18 cellular contexts compared by ENCODE assay signal in genomic region chr21:43970551-43970950, GRCh38.
"Had no signal": no experiment of that assay in that cellular context is flagged by ENCODE, and none has a peak within 500 bp of the region (broad histone marks: within the 10 kb centered on the region; RNA-seq: fewer than 3 reads in every experiment).

No MANE protein-coding gene starts in this region.

- H3K27me3 ChIP-seq: hepatocyte, neutrophil, right atrium auricular region, sigmoid colon, testis, tibial artery had no signal

- H3K4me3 ChIP-seq: hepatocyte, mucosa of descending colon, right atrium auricular region, sigmoid colon, testis, tibial artery had no signal

- H3K9ac ChIP-seq: parathyroid adenoma had no signal

- H3K4me1 ChIP-seq: parathyroid adenoma, right atrium auricular region, tibial artery had no signal

- H3K27ac ChIP-seq: hepatocyte, neutrophil, parathyroid adenoma, right atrium auricular region, sigmoid colon, testis, tibial artery had no signal

- H3K9me3 ChIP-seq: mucosa of descending colon, neutrophil, right atrium auricular region, sigmoid colon, testis, tibial artery had no signal

- DNase-seq: cortex of kidney; effector memory CD8-positive, alpha-beta T cell; kidney; mesenchymal stem cell; naive B cell; sigmoid colon; stimulated activated CD4-positive, alpha-beta T cell treated with anti-CD3 and anti-CD28 coated beads, Interleukin-2, amount 100 ng/mL, for 24 hours; stimulated activated CD4-positive, alpha-beta T cell treated with anti-CD3 and anti-CD28 coated beads, Interleukin-4, amount 100 ng/mL, for 24 hours; stimulated activated naive CD8-positive, alpha-beta T cell treated with anti-CD3 and anti-CD28 coated beads, Interleukin-15, Interleukin-2, amounts not matched to agents 100 U/mL and 50 U/mL, for 24 hours; tibial artery had no signal

- ATAC-seq: effector memory CD8-positive, alpha-beta T cell; mucosa of descending colon; natural killer cell treated with Interleukin-12 subunit alpha and Interleukin-12 subunit beta and Interleukin-15 and Interleukin-18, amount 100 ng/mL, for 72 hours; stimulated activated effector memory CD8-positive, alpha-beta T cell treated with anti-CD3 and anti-CD28 coated beads, Interleukin-12 subunit alpha, Interleukin-12 subunit beta, amount 100 ng/mL, for 72 hours; stimulated activated naive CD8-positive, alpha-beta T cell treated with anti-CD3 and anti-CD28 coated beads, Interleukin-15, Interleukin-2, amounts not matched to agents 100 U/mL and 50 U/mL, for 24 hours had no signal
